ENCODE assay signal across 18 cellular contexts in genomic region chr7:143390098-143390772, GRCh38. TPM values are rescaled to one million over a fixed set of nuclear protein-coding genes. Genes with fewer than 3 reads are reported as not detected.
DNase-seq lines count a peak whose midpoint lies in the region; ATAC-seq and TF ChIP-seq lines count a peak whose summit lies in the region.
"Had no signal": no experiment of that assay in that cellular context is flagged by ENCODE, and none has a peak within 500 bp of the region (broad histone marks: within the 10 kb centered on the region; RNA-seq: fewer than 3 reads in every experiment).

No MANE protein-coding gene starts in this region.

- TF ChIP-seq POLR2A in sigmoid colon (IDR thresholded peaks at IDR 0.05) = no peak

- CTCF ChIA-PET in PC-9 (lab: Charles Lee) = no interaction called here

- no peak overlapping the region for H3K4me2 ChIP-seq in PC-9

- H3K36me3 ChIP-seq in PC-9 (ENCODE audit: low read depth) = 0 out of 2 replicates have a peak, but pooled peaks cover 30% of the 10 kb centered on the region
- peaks cover 71% of the 10 kb centered on the region for H3K36me3 ChIP-seq in endodermal cell (ENCODE audit: control insufficient read depth, insufficient read depth, low read length)
- peaks cover 22 to 50% (median 36%) of the 10 kb centered on the region in 4 donors for H3K36me3 ChIP-seq in sigmoid colon

- no peak for ATAC-seq in GM21529 (IDR thresholded peaks at IDR 0.05; ENCODE audit: unreplicated experiment)
- ATAC-seq: stimulated activated memory B cell treated with anti-CD40 and anti-IgM and Interleukin-4, amounts not matched to agents 10 μg/mL and 1 μg/mL and 100 μg/mL, for 72 hours had no signal

- H3K27me3 ChIP-seq in PC-9 (ENCODE audit: insufficient read depth, low read depth) (no peaks in the 10 kb centered on the region), endodermal cell (ENCODE audit: control insufficient read depth, insufficient read depth, low read length, poor library complexity, severe bottlenecking) (no peaks in the 10 kb centered on the region), sigmoid colon (no peaks in the 10 kb centered on the region)

- no peak overlapping the region for H3K4me3 ChIP-seq in PC-9
- H3K4me3 ChIP-seq in endodermal cell (ENCODE audit: low read length) = no peak overlapping the region
- no peak overlapping the region for H3K4me3 ChIP-seq in sigmoid colon

- no peaks in the 10 kb centered on the region for H3K27me3 Mint-ChIP-seq in endodermal cell (ENCODE audit: insufficient read depth)
- H3K27me3 Mint-ChIP-seq: stimulated activated memory B cell treated with anti-CD40 and anti-IgM and Interleukin-4, amounts not matched to agents 10 μg/mL and 1 μg/mL and 100 μg/mL, for 72 hours had no signal

- no peaks in the 10 kb centered on the region for H3K4me1 Mint-ChIP-seq in endodermal cell
- H3K4me1 Mint-ChIP-seq: stimulated activated memory B cell treated with anti-CD40 and anti-IgM and Interleukin-4, amounts not matched to agents 10 μg/mL and 1 μg/mL and 100 μg/mL, for 72 hours had no signal

- H3K27ac ChIP-seq in PC-9 = no peak overlapping the region
- no peak overlapping the region for H3K27ac ChIP-seq in endodermal cell (ENCODE audit: low read depth, low read length)
- peak overlapping the region; percentile 97 to 100 (median 100) for H3K27ac ChIP-seq in sigmoid colon

- H3K9ac ChIP-seq in endodermal cell (ENCODE audit: extremely low read depth, low read length, poor library complexity, severe bottlenecking) = no peak overlapping the region
- H3K9ac ChIP-seq: parathyroid adenoma had no signal

- POLR2A ChIA-PET in PC-9 (lab: Charles Lee; ENCODE audit: unreplicated experiment) = interaction anchor here (0.6 kb wide), 1 partner anchor 14 kb away, joined by 6 read pairs; no protein-coding TSS in a partner anchor

- H3K9me2 ChIP-seq in PC-9 (ENCODE audit: insufficient read depth) = no peaks in the 10 kb centered on the region

- peak; percentile 28 for DNase-seq in Daoy (ENCODE audit: low read depth)
- no peak for DNase-seq in PC-9
- peak; percentile 58 for DNase-seq in endodermal cell
- no peak for DNase-seq in sigmoid colon
- no peak for DNase-seq in activated effector memory CD4-positive, alpha-beta T cell treated with Interleukin-2 at 50 U/mL for 16 hours
- no peak for DNase-seq in A172 (ENCODE audit: low spot score)
- DNase-seq: activated CD4-positive, alpha-beta T cell treated with anti-CD3 and anti-CD28 coated beads for 1 hour; head of caudate nucleus; Kasumi-1; NCI-H2029; stimulated activated CD4-positive, alpha-beta T cell treated with anti-CD3 and anti-CD28 coated beads, Interleukin-2, amount 100 ng/mL, for 24 hours had no signal

- peaks cover 60% of the 10 kb centered on the region for H3K36me3 Mint-ChIP-seq in endodermal cell (ENCODE audit: low read depth)

- H3K79me2 ChIP-seq in PC-9 (ENCODE audit: low read depth) = peaks cover 11% of the 10 kb centered on the region; the same call in 1 of the 2 replicates
- H3K79me2 ChIP-seq: parathyroid adenoma had no signal

- no peaks in the 10 kb centered on the region for H3K9me3 ChIP-seq in PC-9 (ENCODE audit: insufficient read depth, low read depth)
- no peaks in the 10 kb centered on the region for H3K9me3 ChIP-seq in endodermal cell (ENCODE audit: control insufficient read depth, low read length)
- H3K9me3 ChIP-seq in sigmoid colon = no peaks in the 10 kb centered on the region

- H2AFZ ChIP-seq in PC-9 = no peak overlapping the region
- H2AFZ ChIP-seq: parathyroid adenoma had no signal

- peaks cover 12% of the 10 kb centered on the region; the same call in 1 of the 2 replicates for H3F3A ChIP-seq in PC-9 (ENCODE audit: insufficient read depth, low read depth)

- no peaks in the 10 kb centered on the region for H3K9me3 Mint-ChIP-seq in endodermal cell
- H3K9me3 Mint-ChIP-seq: stimulated activated memory B cell treated with anti-CD40 and anti-IgM and Interleukin-4, amounts not matched to agents 10 μg/mL and 1 μg/mL and 100 μg/mL, for 72 hours had no signal

- TF ChIP-seq CTCF in PC-9 (conservative IDR thresholded peaks at IDR 0.05) (no peak), endodermal cell (conservative IDR thresholded peaks at IDR 0.05) (no peak), sigmoid colon (IDR thresholded peaks at IDR 0.05) (no peak)

- WGBS in endodermal cell (ENCODE audit: insufficient coverage in 1 of 2, insufficient read length in 1 of 2), 2 experiments = 93 to 97% methylated on average over 6 to 10 of the region's 10 CpGs
- WGBS in sigmoid colon, 2 donors = 93 to 94% methylated on average over 10 of the region's 10 CpGs

- BruUV-seq in PC-9 (replicated peaks; lab: Mats Ljungman, UMichigan) = TSS peak; percentile 9

- H4K20me1 ChIP-seq in PC-9 (ENCODE audit: insufficient read depth) = peaks cover 30% of the 10 kb centered on the region; the same call in 1 of the 2 replicates

- H3K4me3 Mint-ChIP-seq in endodermal cell = no peak overlapping the region
- H3K4me3 Mint-ChIP-seq: stimulated activated memory B cell treated with anti-CD40 and anti-IgM and Interleukin-4, amounts not matched to agents 10 μg/mL and 1 μg/mL and 100 μg/mL, for 72 hours had no signal

- H3K27ac Mint-ChIP-seq in endodermal cell = peak overlapping the region; percentile 78
- H3K27ac Mint-ChIP-seq: stimulated activated memory B cell treated with anti-CD40 and anti-IgM and Interleukin-4, amounts not matched to agents 10 μg/mL and 1 μg/mL and 100 μg/mL, for 72 hours had no signal

- H3K4me1 ChIP-seq in PC-9 (replicated peaks; ENCODE audit: insufficient read depth) = no peaks in the 10 kb centered on the region
- H3K4me1 ChIP-seq in endodermal cell (ENCODE audit: control insufficient read depth, insufficient read depth, low read length) = no peaks in the 10 kb centered on the region
- H3K4me1 ChIP-seq in sigmoid colon = peaks cover 0 to 82% (median 81%) of the 10 kb centered on the region in 4 donors

- intact Hi-C loops in PC-9 (cut with micrococcal nuclease; ENCODE audit: unreplicated experiment) (no loop called here), sigmoid colon (cut with DNase I) (no loop called here)

- no peak for TF ChIP-seq EP300 in sigmoid colon (IDR thresholded peaks at IDR 0.05)

RNA-seq across cellular contexts. Expression of gene ZYX, which starts 9.1 kb away (rescaled TPM):
- total RNA-seq in Daoy (2014; rRNA removed; shearing (Covaris generic)) = 121 and 128 TPM in 2 replicates
- 145 and 167 TPM in 2 replicates for total RNA-seq in PC-9 (2021)
- 100 to 1,000 TPM; 127 to 161 TPM for total RNA-seq in endodermal cell
- 116 TPM for polyA plus RNA-seq in endodermal cell (2013, experiment 1 of 2)
- polyA plus RNA-seq in endodermal cell (2013, experiment 2 of 2) = 102 TPM
- total RNA-seq in sigmoid colon = 100 to 1,000 TPM in 2 of 4 donors, 10 to 100 TPM in 2; 67.3 to 218 (median 120) TPM
- 10 to 100 TPM; 34.4 to 91.3 (median 46.8) TPM for polyA plus RNA-seq in sigmoid colon
- 53.2 and 57.0 TPM in 2 replicates for total RNA-seq in A172 (2014; rRNA removed; shearing (Covaris generic))

RNA-seq across cellular contexts. Expression of gene EPHA1, which starts 18.4 kb away (rescaled TPM):
- 0.09 TPM in 1 of 2 replicates, not detected in the other for total RNA-seq in Daoy (2014; rRNA removed; shearing (Covaris generic))
- total RNA-seq in PC-9 (2021) (35.5 and 39.3 TPM in 2 replicates), endodermal cell (100 to 1,000 TPM in 1 of 2 donors, 10 to 100 TPM in 1; 70.0 to 103 TPM), sigmoid colon (1 to 10 TPM in 1 of 4 donors, under 1 TPM in 1, not detected in 2; 0.14 to 1.5 TPM)
- 8.4 TPM for polyA plus RNA-seq in endodermal cell (2013, experiment 1 of 2)
- polyA plus RNA-seq in endodermal cell (2013, experiment 2 of 2) = 5.8 TPM
- polyA plus RNA-seq in sigmoid colon = 10 to 100 TPM in 1 of 3 donors, 1 to 10 TPM in 1, under 1 TPM in 1; 0.92 to 10.2 (median 4.2) TPM
- 0.03 TPM in 1 of 2 replicates, not detected in the other for total RNA-seq in A172 (2014; rRNA removed; shearing (Covaris generic))
- total RNA-seq: dermis microvascular lymphatic vessel endothelial cell, SK-MEL-5 had no signal

RNA-seq across cellular contexts. Expression of gene FAM131B, which starts 27.7 kb away (rescaled TPM):
- 2.2 and 4.0 TPM in 2 replicates for total RNA-seq in Daoy (2014; rRNA removed; shearing (Covaris generic))
- 0.65 and 0.80 TPM in 2 replicates for total RNA-seq in PC-9 (2021)
- 1 to 10 TPM; 1.9 to 3.6 TPM for total RNA-seq in endodermal cell
- 26.5 TPM for polyA plus RNA-seq in endodermal cell (2013, experiment 1 of 2)
- polyA plus RNA-seq in endodermal cell (2013, experiment 2 of 2) = 21.7 TPM
- total RNA-seq in sigmoid colon = 10 to 100 TPM in 1 of 4 donors, 1 to 10 TPM in 3; 6.4 to 15.7 (median 6.8) TPM
- polyA plus RNA-seq in sigmoid colon = 1 to 10 TPM in 1 of 3 donors, under 1 TPM in 2; under 0.01 to 2.0 (median under 0.01) TPM
- total RNA-seq in A172 (2014; rRNA removed; shearing (Covaris generic)) = 3.9 and 7.1 TPM in 2 replicates
- total RNA-seq: SK-MEL-5 had no signal

RNA-seq across cellular contexts. Expression of gene TAS2R60, which starts 53.0 kb away (rescaled TPM):
- total RNA-seq in Daoy (2014; rRNA removed; shearing (Covaris generic)) = not detected in 2 replicates
- total RNA-seq in PC-9 (2021) (not detected in 2 replicates), endodermal cell (under 1 TPM in 1 of 2 donors, not detected in 1; 0.37 TPM), sigmoid colon (not detected)
- polyA plus RNA-seq in endodermal cell (2013, experiment 1 of 2) = not detected
- polyA plus RNA-seq in endodermal cell (2013, experiment 2 of 2) = not detected
- polyA plus RNA-seq in sigmoid colon = not detected
- not detected in 2 replicates for total RNA-seq in A172 (2014; rRNA removed; shearing (Covaris generic))
- total RNA-seq: dermis microvascular lymphatic vessel endothelial cell, lower leg skin, SK-MEL-5 had no signal
- polyA plus RNA-seq: adipose tissue had no signal

Comparison
In these comparisons a context has a peak if more than half of its experiments do, and no peak if none do; other contexts are left out.
1. DNase-seq: peak in Daoy (single experiment) and endodermal cell (single experiment); none in PC-9 (0 of 2), sigmoid colon (single experiment), activated effector memory CD4-positive, alpha-beta T cell treated with Interleukin-2 at 50 U/mL for 16 hours (single experiment) and A172 (single experiment).
2. H3K27ac ChIP-seq: peak in sigmoid colon (4 of 4); none in PC-9 (single experiment) and endodermal cell (single experiment).
3. RNA of gene EPHA1, which starts 18.4 kb away (total RNA-seq): 70.0 to 103 TPM in endodermal cell and 35.5 to 39.3 TPM in PC-9; 0.14 to 1.5 TPM in sigmoid colon, 0.03 TPM in A172 and 0.09 TPM in Daoy; every median in the first group is over 10 times any median in the second.